ENCODE assay signal across 32 cellular contexts in genomic region chr11:91314521-91314920, GRCh38.
"Had no signal": no experiment of that assay in that cellular context is flagged by ENCODE, and none has a peak within 500 bp of the region (broad histone marks: within the 10 kb centered on the region; RNA-seq: fewer than 3 reads in every experiment).

No MANE protein-coding gene starts in this region.

- H3K4me1 ChIP-seq: adrenal gland, ascending aorta, body of pancreas, breast epithelium had no signal

- H3K36me3 ChIP-seq: adrenal gland, ascending aorta, brain microvascular endothelial cell, breast epithelium, cardiac muscle cell had no signal

- ATAC-seq: activated naive CD4-positive, alpha-beta T cell treated with anti-CD3 and anti-CD28 coated beads, Interleukin-2, amount 50 U/mL, for 72 hours; activated naive CD8-positive, alpha-beta T cell treated with anti-CD3 and anti-CD28 coated beads, Interleukin-2, amount 50 U/mL, for 24 hours; activated T-cell treated with anti-CD3 and anti-CD28 coated beads, Interleukin-2, amount 50 U/mL, for 4 hours; activated T-cell treated with anti-CD3 and anti-CD28 coated beads, Interleukin-2, amount 50 U/mL, for 72 hours; activated T-helper 17 cell treated with anti-CD3 and anti-CD28 coated beads, Interleukin-2, amount 50 U/mL, for 72 hours; body of pancreas had no signal

- DNase-seq: activated effector memory CD4-positive, alpha-beta T cell treated with anti-CD3 and anti-CD28 coated beads, Interleukin-2, amount 50 U/mL, for 16 hours; activated effector memory CD4-positive, alpha-beta T cell treated with Interleukin-2 at 50 U/mL for 16 hours; activated gamma-delta T cell; activated gamma-delta T cell treated with Interleukin-2 at 50 U/mL for 16 hours; activated naive CD4-positive, alpha-beta T cell; activated naive CD4-positive, alpha-beta T cell treated with anti-CD3 and anti-CD28 coated beads for 36 hours; activated naive CD4-positive, alpha-beta T cell treated with anti-CD3 and anti-CD28 coated beads, Interleukin-2, amount 10 ng/mL, durations not matched to agents 7 days and 5 days; activated naive CD4-positive, alpha-beta T cell treated with anti-CD3 and anti-CD28 coated beads, Interleukin-2, amount 50 U/mL, for 16 hours; activated naive CD4-positive, alpha-beta T cell treated with Interleukin-2 at 50 U/mL for 16 hours; activated naive CD8-positive, alpha-beta T cell treated with anti-CD3 and anti-CD28 coated beads for 36 hours; activated naive CD8-positive, alpha-beta T cell treated with anti-CD3 and anti-CD28 coated beads, Interleukin-2, amount 10 ng/mL, durations not matched to agents 7 days and 5 days; activated naive CD8-positive, alpha-beta T cell treated with anti-CD3 and anti-CD28 coated beads, Interleukin-2, amount 50 U/mL, for 24 hours; activated T-cell treated with anti-CD3 and anti-CD28 coated beads, Interleukin-2, amount 50 U/mL, for 1 hour; activated T-cell treated with anti-CD3 and anti-CD28 coated beads, Interleukin-2, amount 50 U/mL, for 24 hours; activated T-cell treated with anti-CD3 and anti-CD28 coated beads, Interleukin-2, amount 50 U/mL, for 4 hours; activated T-cell treated with anti-CD3 and anti-CD28 coated beads, Interleukin-2, amount 50 U/mL, for 48 hours; activated T-cell treated with anti-CD3 and anti-CD28 coated beads, Interleukin-2, amount 50 U/mL, for 72 hours; adrenal gland; amniotic stem cell; amygdala; anterior cingulate cortex; aorta; body of pancreas; brain microvascular endothelial cell; caudate nucleus; central memory CD4-positive, alpha-beta T cell; cerebellar nuclear complex had no signal

- H3K27me3 ChIP-seq: adrenal gland, ascending aorta, body of pancreas, brain microvascular endothelial cell, breast epithelium had no signal

- H3K9me3 ChIP-seq: adrenal gland, ascending aorta, body of pancreas, breast epithelium had no signal

- H3K27ac ChIP-seq: adrenal gland, ascending aorta, body of pancreas, brain microvascular endothelial cell, breast epithelium, cardiac muscle cell had no signal

- H3K4me3 ChIP-seq: adrenal gland, ascending aorta, body of pancreas, breast epithelium, cardiac muscle cell had no signal
